In the genomic region with DNA sequence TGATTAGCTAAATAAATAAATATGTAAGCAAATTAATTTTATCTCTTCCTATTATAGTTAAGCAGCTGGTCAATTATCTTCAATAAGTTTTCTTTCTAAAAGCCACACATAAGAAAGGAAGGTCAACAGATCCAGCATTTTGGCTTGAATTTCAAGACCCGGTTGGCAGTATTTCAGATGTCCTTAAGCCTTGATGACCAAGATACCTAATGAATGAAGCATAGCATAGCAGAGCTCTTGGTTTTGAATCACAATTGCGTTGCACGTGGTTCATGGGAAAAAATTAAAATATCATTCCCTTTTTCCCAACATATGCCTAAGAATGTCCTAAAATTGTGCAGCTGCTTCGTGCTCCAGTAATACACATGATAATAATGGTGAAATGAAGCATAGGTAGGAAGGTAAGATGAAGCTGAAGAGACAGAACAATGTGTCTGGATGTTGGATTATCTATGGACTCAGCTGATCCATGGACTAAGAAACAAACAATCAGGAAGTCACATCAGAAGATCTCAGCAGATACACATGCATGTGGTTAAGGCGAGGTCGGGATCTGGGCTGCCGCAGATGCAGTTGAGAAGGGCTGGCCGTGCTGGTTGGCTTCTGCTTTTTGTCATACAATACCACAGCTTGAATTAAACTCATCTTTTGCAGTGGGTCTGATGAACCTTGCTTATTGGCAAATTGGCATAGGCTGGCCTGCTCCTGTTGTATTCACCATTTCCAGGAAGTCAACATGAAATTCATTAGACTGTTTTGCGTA, we compare ENCODE assay signal across 19 cellular contexts.
DNase-seq lines count a peak whose midpoint lies in the region; ATAC-seq and TF ChIP-seq lines count a peak whose summit lies in the region.
"Had no signal": no experiment of that assay in that cellular context is flagged by ENCODE, and none has a peak within 500 bp of the region (broad histone marks: within the 10 kb centered on the region; RNA-seq: fewer than 3 reads in every experiment).

No MANE protein-coding gene starts in this region.

- H3K27me3 ChIP-seq in right atrium auricular region (no peaks in the 10 kb centered on the region), upper lobe of left lung (no peaks in the 10 kb centered on the region)
- H3K27me3 ChIP-seq: neural progenitor cell had no signal

- peak; percentile 76 for DNase-seq in Right ventricle myocardium inferior (ENCODE audit: missing footprints)
- no peak for DNase-seq in right atrium auricular region (ENCODE audit: low spot score)
- DNase-seq in NB4 (ENCODE audit: low read depth) = peak; percentile 11
- peak; percentile 34 for DNase-seq in amniotic epithelial cell (ENCODE audit: low read depth)
- peak; percentile 10 to 35 for DNase-seq in upper lobe of left lung
- no peak for DNase-seq in putamen (ENCODE audit: low spot score)
- DNase-seq in HPDE6-E6E7 (ENCODE audit: extremely low spot score) = no peak
- DNase-seq: activated CD4-positive, alpha-beta T cell treated with anti-CD3 and anti-CD28 coated beads, Interleukin-2, amount 10 ng/mL, durations not matched to agents 24 days and 14 days; activated CD8-positive, alpha-beta memory T cell treated with anti-CD3 and anti-CD28 coated beads, Interleukin-2, amount 10 ng/mL, durations not matched to agents 7 days and 5 days; C1 segment of cervical spinal cord; caudate nucleus; EL; NCI-H1417 treated with DMSO at 0.1 percent for 48 hours; NCI-H524 treated with DMSO at 0.1 percent for 48 hours; SHP77 had no signal

- H3K4me3 ChIP-seq in right atrium auricular region = no peak overlapping the region
- no peak overlapping the region for H3K4me3 ChIP-seq in NB4 (ENCODE audit: low read depth, low read length)
- no peak overlapping the region for H3K4me3 ChIP-seq in upper lobe of left lung
- H3K4me3 ChIP-seq: neural progenitor cell had no signal

- no peak for TF ChIP-seq EP300 in upper lobe of left lung (IDR thresholded peaks at IDR 0.05)

- intact Hi-C loops in Right ventricle myocardium inferior (cut with DNase I) = no loop called here

- ATAC-seq in Right ventricle myocardium inferior (no peak), upper lobe of left lung (ENCODE audit: low FRiP score in 2 of 2) (peak; percentile 22 to 67), HG03520 (IDR thresholded peaks at IDR 0.05; ENCODE audit: unreplicated experiment) (no peak)
- ATAC-seq: activated CD8-positive, alpha-beta memory T cell treated with anti-CD3 and anti-CD28 coated beads, Interleukin-2, amount 10 ng/mL, durations not matched to agents 7 days and 5 days; left lobe of liver had no signal

- no peak for TF ChIP-seq CTCF in right atrium auricular region (IDR thresholded peaks at IDR 0.05)
- TF ChIP-seq CTCF in NB4 (IDR thresholded peaks at IDR 0.05; ENCODE audit: low read depth, low read length) = no peak
- TF ChIP-seq CTCF in upper lobe of left lung (IDR thresholded peaks at IDR 0.05) = no peak

- H3K9me3 ChIP-seq in right atrium auricular region (no peaks in the 10 kb centered on the region), upper lobe of left lung (no peaks in the 10 kb centered on the region)

- H3K36me3 ChIP-seq in right atrium auricular region (no peaks in the 10 kb centered on the region), upper lobe of left lung (no peaks in the 10 kb centered on the region)
- H3K36me3 ChIP-seq: neural progenitor cell had no signal

- H3K27ac ChIP-seq in right atrium auricular region (no peak overlapping the region), upper lobe of left lung (no peak overlapping the region)
- H3K27ac ChIP-seq: neural progenitor cell, VCaP had no signal

- 73 to 81% methylated on average over 9 of the region's 9 CpGs for WGBS in upper lobe of left lung, 2 donors

- H3K4me1 ChIP-seq in right atrium auricular region = no peaks in the 10 kb centered on the region
- no peaks in the 10 kb centered on the region for H3K4me1 ChIP-seq in upper lobe of left lung
- H3K4me1 ChIP-seq: neural progenitor cell had no signal

- TF ChIP-seq POLR2A in NB4 (IDR thresholded peaks at IDR 0.05; ENCODE audit: extremely low read depth, insufficient read length) (no peak), upper lobe of left lung (IDR thresholded peaks at IDR 0.05) (no peak)

Comparison
In these comparisons a context has a peak if more than half of its experiments do, and no peak if none do; other contexts are left out.
1. DNase-seq: peak in Right ventricle myocardium inferior (single experiment), NB4 (single experiment), amniotic epithelial cell (single experiment) and upper lobe of left lung (2 of 2); none in right atrium auricular region (single experiment), putamen (single experiment) and HPDE6-E6E7 (single experiment).
2. ATAC-seq: peak in upper lobe of left lung (2 of 2); none in Right ventricle myocardium inferior (single experiment) and HG03520 (single experiment).